18 cellular contexts compared by ENCODE assay signal in the genomic region with DNA sequence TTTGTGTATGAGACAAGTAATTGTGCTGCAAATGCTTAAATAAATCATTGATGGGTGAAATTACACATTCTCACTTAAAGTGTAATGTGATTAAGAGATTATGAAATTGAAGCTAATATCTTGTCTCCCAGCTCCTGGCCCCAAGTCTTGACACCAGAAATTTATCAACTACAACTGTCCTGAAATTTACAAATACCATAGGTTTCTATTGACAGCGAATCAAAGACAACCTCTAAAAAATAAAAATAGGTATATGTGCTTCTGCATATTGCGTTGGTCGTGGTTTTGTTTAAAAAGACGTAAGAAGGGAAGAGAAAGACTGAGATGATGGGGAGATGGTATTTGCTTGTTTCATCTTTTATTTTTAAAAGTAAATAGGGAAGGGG. TPM values are rescaled to one million over a fixed set of nuclear protein-coding genes. Genes with fewer than 3 reads are reported as not detected.
DNase-seq lines count a peak whose midpoint lies in the region; ATAC-seq and TF ChIP-seq lines count a peak whose summit lies in the region.
"Had no signal": no experiment of that assay in that cellular context is flagged by ENCODE, and none has a peak within 500 bp of the region (broad histone marks: within the 10 kb centered on the region; RNA-seq: fewer than 3 reads in every experiment).

No MANE protein-coding gene starts in this region.

- no peaks in the 10 kb centered on the region for H3K36me3 ChIP-seq in mucosa of descending colon (ENCODE audit: low read depth)
- H3K36me3 ChIP-seq: uterus had no signal

- H3K4me3 Mint-ChIP-seq in activated T-cell treated with anti-CD3 and anti-CD28 coated beads, Interleukin-2, amount 50 U/mL, for 72 hours = peak overlapping the region in 1 of 2 donors; percentile 0
- no peak overlapping the region for H3K4me3 Mint-ChIP-seq in activated T-cell treated with anti-CD3 and anti-CD28 coated beads, Interleukin-2, amount 50 U/mL, for 4 hours
- H3K4me3 Mint-ChIP-seq in WTC11 = peak overlapping the region; percentile 59
- H3K4me3 Mint-ChIP-seq in stimulated activated naive B cell treated with anti-CD40 and anti-IgM and Interleukin-4, amounts not matched to agents 10 μg/mL and 1 μg/mL and 100 μg/mL, for 72 hours = peak overlapping the region in 1 of 2 donors; percentile 36

- H3K9me3 Mint-ChIP-seq in activated T-cell treated with anti-CD3 and anti-CD28 coated beads, Interleukin-2, amount 50 U/mL, for 72 hours = peaks cover 1 to 4% of the 10 kb centered on the region in 2 donors
- peaks cover 17% of the 10 kb centered on the region for H3K9me3 Mint-ChIP-seq in activated T-cell treated with anti-CD3 and anti-CD28 coated beads, Interleukin-2, amount 50 U/mL, for 4 hours
- H3K9me3 Mint-ChIP-seq in WTC11 = no peaks in the 10 kb centered on the region
- peaks cover 0 to 6% of the 10 kb centered on the region in 2 donors for H3K9me3 Mint-ChIP-seq in stimulated activated naive B cell treated with anti-CD40 and anti-IgM and Interleukin-4, amounts not matched to agents 10 μg/mL and 1 μg/mL and 100 μg/mL, for 72 hours

- peak overlapping the region; percentile 72 for H3K27ac Mint-ChIP-seq in activated T-cell treated with anti-CD3 and anti-CD28 coated beads, Interleukin-2, amount 50 U/mL, for 72 hours
- no peak overlapping the region for H3K27ac Mint-ChIP-seq in WTC11
- H3K27ac Mint-ChIP-seq in stimulated activated naive B cell treated with anti-CD40 and anti-IgM and Interleukin-4, amounts not matched to agents 10 μg/mL and 1 μg/mL and 100 μg/mL, for 72 hours = peak overlapping the region; percentile 11
- H3K27ac Mint-ChIP-seq: stimulated activated naive CD8-positive, alpha-beta T cell treated with anti-CD3 and anti-CD28 coated beads, Interleukin-15, amount 100 ng/mL, for 72 hours had no signal

- no peak overlapping the region for H3K4me3 ChIP-seq in mucosa of descending colon
- H3K4me3 ChIP-seq: uterus had no signal

- no peak for DNase-seq in activated T-cell treated with anti-CD3 and anti-CD28 coated beads, Interleukin-2, amount 50 U/mL, for 72 hours
- no peak for DNase-seq in activated T-cell treated with anti-CD3 and anti-CD28 coated beads, Interleukin-2, amount 50 U/mL, for 4 hours
- DNase-seq in WTC11 (ENCODE audit: low spot score) (no peak), foreskin keratinocyte (no peak), ecto neural progenitor cell (ENCODE audit: low spot score) (no peak), mucosa of descending colon (no peak), NCI-H2081 (lab: John Stamatoyannopoulos, UW) (no peak)
- no peak for DNase-seq in stimulated activated naive B cell treated with anti-CD40 and anti-IgM and Interleukin-4, amounts not matched to agents 10 μg/mL and 1 μg/mL and 100 μg/mL, for 72 hours
- DNase-seq: CD8-positive, alpha-beta memory T cell; NCI-H1092 treated with DMSO at 0.1 percent for 48 hours; NCI-H2171 treated with DMSO at 0.1 percent for 48 hours; psoas muscle; stimulated activated naive CD8-positive, alpha-beta T cell treated with anti-CD3 and anti-CD28 coated beads, Interleukin-15, amount 100 ng/mL, for 72 hours; SW 1271; uterus had no signal

- H3K27ac ChIP-seq in foreskin keratinocyte = peak overlapping the region; percentile 6
- H3K27ac ChIP-seq: KMS-11, psoas muscle, uterus had no signal

- H3K9me3 ChIP-seq in mucosa of descending colon = no peaks in the 10 kb centered on the region
- H3K9me3 ChIP-seq: psoas muscle, uterus had no signal

- intact Hi-C loops in mucosa of descending colon (cut with DNase I, micrococcal nuclease) = no loop called here

- no peaks in the 10 kb centered on the region for H3K27me3 ChIP-seq in foreskin keratinocyte

- POLR2A ChIA-PET in WTC11 (lab: Charles Lee) = no interaction called here

- no peak for ATAC-seq in activated T-cell treated with anti-CD3 and anti-CD28 coated beads, Interleukin-2, amount 50 U/mL, for 72 hours (replicated peaks in 1 of 2)
- ATAC-seq in activated T-cell treated with anti-CD3 and anti-CD28 coated beads, Interleukin-2, amount 50 U/mL, for 4 hours = no peak
- no peak for ATAC-seq in WTC11
- no peak for ATAC-seq in foreskin keratinocyte
- ATAC-seq in stimulated activated naive B cell treated with anti-CD40 and anti-IgM and Interleukin-4, amounts not matched to agents 10 μg/mL and 1 μg/mL and 100 μg/mL, for 72 hours (replicated peaks) = no peak
- ATAC-seq in mucosa of descending colon = no peak
- ATAC-seq: left lobe of liver; psoas muscle; stimulated activated naive CD8-positive, alpha-beta T cell treated with anti-CD3 and anti-CD28 coated beads, Interleukin-15, amount 100 ng/mL, for 72 hours had no signal

- no peak for TF ChIP-seq CTCF in WTC11 (IDR thresholded peaks at IDR 0.05)
- no peak for TF ChIP-seq CTCF in foreskin keratinocyte (conservative IDR thresholded peaks at IDR 0.05)
- no peak for TF ChIP-seq CTCF in mucosa of descending colon (IDR thresholded peaks at IDR 0.05)

- CTCF ChIA-PET in WTC11 (lab: Charles Lee) = interaction anchor here (0.6 to 1.8 kb wide), 2 partner anchors 14 to 20 kb away, joined by 3 to 4 read pairs; no protein-coding TSS in a partner anchor

- H3K36me3 Mint-ChIP-seq in activated T-cell treated with anti-CD3 and anti-CD28 coated beads, Interleukin-2, amount 50 U/mL, for 72 hours (ENCODE audit: insufficient read depth in 2 of 2) = peaks cover 6 to 12% of the 10 kb centered on the region in 2 donors
- peaks cover 2% of the 10 kb centered on the region for H3K36me3 Mint-ChIP-seq in activated T-cell treated with anti-CD3 and anti-CD28 coated beads, Interleukin-2, amount 50 U/mL, for 4 hours (ENCODE audit: insufficient read depth)
- H3K36me3 Mint-ChIP-seq in WTC11 = no peaks in the 10 kb centered on the region
- peaks cover 3 to 7% of the 10 kb centered on the region in 2 donors for H3K36me3 Mint-ChIP-seq in stimulated activated naive B cell treated with anti-CD40 and anti-IgM and Interleukin-4, amounts not matched to agents 10 μg/mL and 1 μg/mL and 100 μg/mL, for 72 hours

- peaks cover 28% of the 10 kb centered on the region for H3K4me1 Mint-ChIP-seq in activated T-cell treated with anti-CD3 and anti-CD28 coated beads, Interleukin-2, amount 50 U/mL, for 72 hours (ENCODE audit: low read depth)
- H3K4me1 Mint-ChIP-seq in activated T-cell treated with anti-CD3 and anti-CD28 coated beads, Interleukin-2, amount 50 U/mL, for 4 hours (ENCODE audit: low read depth) = peaks cover 6% of the 10 kb centered on the region
- peaks cover 70% of the 10 kb centered on the region for H3K4me1 Mint-ChIP-seq in WTC11
- H3K4me1 Mint-ChIP-seq in stimulated activated naive B cell treated with anti-CD40 and anti-IgM and Interleukin-4, amounts not matched to agents 10 μg/mL and 1 μg/mL and 100 μg/mL, for 72 hours = peaks cover 7 to 18% of the 10 kb centered on the region in 2 donors

- H3K4me1 ChIP-seq in foreskin keratinocyte (peaks cover 4% of the 10 kb centered on the region), mucosa of descending colon (ENCODE audit: low read depth) (peaks cover 9% of the 10 kb centered on the region)
- H3K4me1 ChIP-seq: psoas muscle had no signal

- H3K27me3 Mint-ChIP-seq in activated T-cell treated with anti-CD3 and anti-CD28 coated beads, Interleukin-2, amount 50 U/mL, for 72 hours (ENCODE audit: low read depth) = peaks cover 88% of the 10 kb centered on the region
- peaks cover 89% of the 10 kb centered on the region for H3K27me3 Mint-ChIP-seq in activated T-cell treated with anti-CD3 and anti-CD28 coated beads, Interleukin-2, amount 50 U/mL, for 4 hours (ENCODE audit: low read depth)
- peaks cover 100% of the 10 kb centered on the region for H3K27me3 Mint-ChIP-seq in WTC11 (ENCODE audit: low read depth)
- peaks cover 70 to 91% of the 10 kb centered on the region in 2 donors for H3K27me3 Mint-ChIP-seq in stimulated activated naive B cell treated with anti-CD40 and anti-IgM and Interleukin-4, amounts not matched to agents 10 μg/mL and 1 μg/mL and 100 μg/mL, for 72 hours

TF ChIP-seq in WTC11, 78 proteins besides CTCF, POLR2A, EP300 and RAD21:
- TF ChIP-seq MYBL2 (CRISPR knock-in tag; IDR thresholded peaks at IDR 0.05) (no peak), IRF2 (CRISPR knock-in tag; IDR thresholded peaks at IDR 0.05; ENCODE audit: borderline replicate concordance, low read depth) (no peak), ESRRA (CRISPR knock-in tag; IDR thresholded peaks at IDR 0.05; ENCODE audit: borderline replicate concordance) (no peak)

RNA-seq across cellular contexts. Expression of a gene that starts 30.5 kb away (rescaled TPM):
- under 1 TPM; 0.35 to 0.36 TPM for total RNA-seq in activated T-cell treated with anti-CD3 and anti-CD28 coated beads, Interleukin-2, amount 50 U/mL, for 72 hours
- under 1 TPM in 1 of 3 donors, not detected in 2; 0.11 TPM for total RNA-seq in activated T-cell treated with anti-CD3 and anti-CD28 coated beads, Interleukin-2, amount 50 U/mL, for 4 hours
- total RNA-seq in WTC11 (2021) (0.27 to 0.42 TPM (median 0.30 TPM) in 3 replicates), foreskin keratinocyte (35.2 and 37.0 TPM in 2 replicates), mucosa of descending colon (under 1 TPM; 0.09 to 0.98 (median 0.53) TPM)
- polyA plus RNA-seq in foreskin keratinocyte = 26.0 and 30.9 TPM in 2 replicates
- total RNA-seq: CD8-positive, alpha-beta memory T cell; frontal cortex had no signal
- polyA plus RNA-seq: CD8-positive, alpha-beta memory T cell had no signal

Comparison
In these comparisons a context has a peak if more than half of its experiments do, and no peak if none do; other contexts are left out.
1. RNA of a gene that starts 30.5 kb away (total RNA-seq): 35.2 to 37.0 TPM in foreskin keratinocyte; 0.09 to 0.98 TPM in mucosa of descending colon, 0.27 to 0.42 TPM in WTC11, 0.35 to 0.36 TPM in activated T-cell treated with anti-CD3 and anti-CD28 coated beads, Interleukin-2, amount 50 U/mL, for 72 hours and 0.11 TPM in activated T-cell treated with anti-CD3 and anti-CD28 coated beads, Interleukin-2, amount 50 U/mL, for 4 hours; every median in the first group is over 10 times any median in the second.